In genomic region chr4:140806175-140806574, GRCh38 we compare ENCODE assay signal across 11 cellular contexts. TPM values are rescaled to one million over a fixed set of nuclear protein-coding genes. Genes with fewer than 3 reads are reported as not detected.
DNase-seq lines count a peak whose midpoint lies in the region; ATAC-seq and TF ChIP-seq lines count a peak whose summit lies in the region.
"Had no signal": no experiment of that assay in that cellular context is flagged by ENCODE, and none has a peak within 500 bp of the region (broad histone marks: within the 10 kb centered on the region; RNA-seq: fewer than 3 reads in every experiment).

No MANE protein-coding gene starts in this region.

- H3K27me3 Mint-ChIP-seq in osteocyte (ENCODE audit: unreplicated experiment) = peaks cover 43% of the 10 kb centered on the region
- H3K27me3 Mint-ChIP-seq: activated CD4-positive, alpha-beta T cell treated with anti-CD3 and anti-CD28 coated beads, Interleukin-2, amount 10 ng/mL, durations not matched to agents 24 days and 14 days had no signal

- no peak overlapping the region for H3K27ac Mint-ChIP-seq in osteocyte (ENCODE audit: unreplicated experiment)
- H3K27ac Mint-ChIP-seq: activated CD4-positive, alpha-beta T cell treated with anti-CD3 and anti-CD28 coated beads, Interleukin-2, amount 10 ng/mL, durations not matched to agents 24 days and 14 days; CD8-positive, alpha-beta memory T cell had no signal

- TF ChIP-seq CTCF in osteocyte (IDR thresholded peaks at IDR 0.05) = no peak
- no peak for TF ChIP-seq CTCF in foreskin fibroblast (IDR thresholded peaks at IDR 0.05; ENCODE audit: low read depth, low read length)

- no peak overlapping the region for H3K4me3 Mint-ChIP-seq in osteocyte (ENCODE audit: unreplicated experiment)
- H3K4me3 Mint-ChIP-seq: activated CD4-positive, alpha-beta T cell treated with anti-CD3 and anti-CD28 coated beads, Interleukin-2, amount 10 ng/mL, durations not matched to agents 24 days and 14 days had no signal

- peaks cover 5% of the 10 kb centered on the region for H3K4me1 Mint-ChIP-seq in osteocyte (ENCODE audit: unreplicated experiment)
- H3K4me1 Mint-ChIP-seq: activated CD4-positive, alpha-beta T cell treated with anti-CD3 and anti-CD28 coated beads, Interleukin-2, amount 10 ng/mL, durations not matched to agents 24 days and 14 days; CD8-positive, alpha-beta memory T cell had no signal

- no peaks in the 10 kb centered on the region for H3K36me3 Mint-ChIP-seq in osteocyte (ENCODE audit: unreplicated experiment)
- H3K36me3 Mint-ChIP-seq: CD8-positive, alpha-beta memory T cell had no signal

- no peaks in the 10 kb centered on the region for H3K9me3 Mint-ChIP-seq in osteocyte (ENCODE audit: unreplicated experiment)
- H3K9me3 Mint-ChIP-seq: activated CD4-positive, alpha-beta T cell treated with anti-CD3 and anti-CD28 coated beads, Interleukin-2, amount 10 ng/mL, durations not matched to agents 24 days and 14 days had no signal

- DNase-seq in SKM-1 treated with dmso at 0.1 percent for 144 hours (lab: John Stamatoyannopoulos, UW; ENCODE audit: unreplicated experiment) (peak; percentile 38), osteocyte (ENCODE audit: extremely low spot score, unreplicated experiment) (no peak), foreskin fibroblast (no peak), NCI-H1436 treated with DMSO at 0.1 percent for 48 hours (lab: John Stamatoyannopoulos, UW) (no peak), NCI-H2196 treated with DMSO at 0.1 percent for 48 hours (lab: John Stamatoyannopoulos, UW; ENCODE audit: unreplicated experiment) (no peak)
- DNase-seq: activated CD4-positive, alpha-beta T cell treated with anti-CD3 and anti-CD28 coated beads, Interleukin-2, amount 10 ng/mL, durations not matched to agents 24 days and 14 days; CD8-positive, alpha-beta memory T cell had no signal

- peak; percentile 63 for ATAC-seq in GM18517 (IDR thresholded peaks at IDR 0.05; ENCODE audit: unreplicated experiment)
- peak; percentile 63 for ATAC-seq in GM21526 (IDR thresholded peaks at IDR 0.05; ENCODE audit: low FRiP score, unreplicated experiment)
- peak; percentile 68 for ATAC-seq in HG03097 (IDR thresholded peaks at IDR 0.05; ENCODE audit: low FRiP score, unreplicated experiment)

- no peak overlapping the region for H3K4me3 ChIP-seq in foreskin fibroblast (ENCODE audit: low read depth in 1 of 2, low read length in 2 of 2)
- H3K4me3 ChIP-seq: SJSA1 had no signal

RNA-seq across cellular contexts. Expression of gene TBC1D9, which starts 50.0 kb away (rescaled TPM):
- 38.8 and 39.4 TPM in 2 replicates for total RNA-seq in osteocyte
- total RNA-seq: activated CD4-positive, alpha-beta T cell treated with anti-CD3 and anti-CD28 coated beads, Interleukin-2, amount 10 ng/mL, durations not matched to agents 24 days and 14 days had no signal
